9 cellular contexts compared by ENCODE assay signal in genomic region chr11:34406413-34406812, GRCh38. TPM values are rescaled to one million over a fixed set of nuclear protein-coding genes. Genes with fewer than 3 reads are reported as not detected.
"Had no signal": no experiment of that assay in that cellular context is flagged by ENCODE, and none has a peak within 500 bp of the region (broad histone marks: within the 10 kb centered on the region; RNA-seq: fewer than 3 reads in every experiment).

No MANE protein-coding gene starts in this region.

- H3K9ac ChIP-seq: GM23248 had no signal

- H3K4me3 ChIP-seq: GM23248, HAP-1, K562 had no signal

- FAIRE-seq: K562 had no signal

- H3K27ac ChIP-seq: GM23248, HL-60 had no signal

- H2AFZ ChIP-seq: GM23248 had no signal

- H3K9me3 ChIP-seq: HAP-1 had no signal

- ATAC-seq: HCT116, K562 had no signal

- DNase-seq: GM23248, GOT3, H7, IMR-90, KG1 had no signal

- H3K36me3 ChIP-seq: HAP-1 had no signal

RNA-seq across cellular contexts. Expression of gene CAT, which starts 32.3 kb away (rescaled TPM):
- total RNA-seq: H7 had no signal
